In genomic region chr1:25819496-25820246, GRCh38 we compare ENCODE assay signal across 1 cellular context.
A peak's percentile ranks its signal among the peaks of the same experiment; 100 is the strongest.
TF ChIP-seq lines count a peak whose summit lies in the region.

Gene MTFR1L, plus strand, starts transcription at chr1:25819954. Its CDS starts 3,151 bp downstream, at chr1:25823105.

TF ChIP-seq in HepG2, 621 proteins besides CTCF, POLR2A, EP300 and RAD21 (continued from another document and continues in another):
- TF ChIP-seq STAT6 (CRISPR knock-in tag; IDR thresholded peaks at IDR 0.05; ENCODE audit: borderline replicate concordance) = 0 out of 2 replicates have a peak, but pooled peaks have one; percentile 52
- TF ChIP-seq HIVEP1 (CRISPR knock-in tag; IDR thresholded peaks at IDR 0.05) = peak; percentile 72
- TF ChIP-seq TFDP2 (CRISPR knock-in tag; IDR thresholded peaks at IDR 0.05) = peak; percentile 46; the same call in 1 of the 2 replicates
- no peak for TF ChIP-seq ZNF615 (CRISPR knock-in tag; IDR thresholded peaks at IDR 0.05; ENCODE audit: borderline replicate concordance)
- peak; percentile 83 for TF ChIP-seq ZMYM4 (CRISPR knock-in tag; IDR thresholded peaks at IDR 0.05)
- TF ChIP-seq DMAP1 (CRISPR knock-in tag; IDR thresholded peaks at IDR 0.05) = peak; percentile 69
- TF ChIP-seq, protein P1, sequence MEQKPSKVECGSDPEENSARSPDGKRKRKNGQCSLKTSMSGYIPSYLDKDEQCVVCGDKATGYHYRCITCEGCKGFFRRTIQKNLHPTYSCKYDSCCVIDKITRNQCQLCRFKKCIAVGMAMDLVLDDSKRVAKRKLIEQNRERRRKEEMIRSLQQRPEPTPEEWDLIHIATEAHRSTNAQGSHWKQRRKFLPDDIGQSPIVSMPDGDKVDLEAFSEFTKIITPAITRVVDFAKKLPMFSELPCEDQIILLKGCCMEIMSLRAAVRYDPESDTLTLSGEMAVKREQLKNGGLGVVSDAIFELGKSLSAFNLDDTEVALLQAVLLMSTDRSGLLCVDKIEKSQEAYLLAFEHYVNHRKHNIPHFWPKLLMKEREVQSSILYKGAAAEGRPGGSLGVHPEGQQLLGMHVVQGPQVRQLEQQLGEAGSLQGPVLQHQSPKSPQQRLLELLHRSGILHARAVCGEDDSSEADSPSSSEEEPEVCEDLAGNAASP (CRISPR knock-in tag; IDR thresholded peaks at IDR 0.05; ENCODE audit: borderline replicate concordance) = peak; percentile 55; the same call in 1 of the 2 replicates
- TF ChIP-seq KDM6A (CRISPR knock-in tag; IDR thresholded peaks at IDR 0.05; ENCODE audit: low read depth) = no peak
- TF ChIP-seq, protein P2, sequence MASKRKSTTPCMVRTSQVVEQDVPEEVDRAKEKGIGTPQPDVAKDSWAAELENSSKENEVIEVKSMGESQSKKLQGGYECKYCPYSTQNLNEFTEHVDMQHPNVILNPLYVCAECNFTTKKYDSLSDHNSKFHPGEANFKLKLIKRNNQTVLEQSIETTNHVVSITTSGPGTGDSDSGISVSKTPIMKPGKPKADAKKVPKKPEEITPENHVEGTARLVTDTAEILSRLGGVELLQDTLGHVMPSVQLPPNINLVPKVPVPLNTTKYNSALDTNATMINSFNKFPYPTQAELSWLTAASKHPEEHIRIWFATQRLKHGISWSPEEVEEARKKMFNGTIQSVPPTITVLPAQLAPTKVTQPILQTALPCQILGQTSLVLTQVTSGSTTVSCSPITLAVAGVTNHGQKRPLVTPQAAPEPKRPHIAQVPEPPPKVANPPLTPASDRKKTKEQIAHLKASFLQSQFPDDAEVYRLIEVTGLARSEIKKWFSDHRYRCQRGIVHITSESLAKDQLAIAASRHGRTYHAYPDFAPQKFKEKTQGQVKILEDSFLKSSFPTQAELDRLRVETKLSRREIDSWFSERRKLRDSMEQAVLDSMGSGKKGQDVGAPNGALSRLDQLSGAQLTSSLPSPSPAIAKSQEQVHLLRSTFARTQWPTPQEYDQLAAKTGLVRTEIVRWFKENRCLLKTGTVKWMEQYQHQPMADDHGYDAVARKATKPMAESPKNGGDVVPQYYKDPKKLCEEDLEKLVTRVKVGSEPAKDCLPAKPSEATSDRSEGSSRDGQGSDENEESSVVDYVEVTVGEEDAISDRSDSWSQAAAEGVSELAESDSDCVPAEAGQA (IDR thresholded peaks at IDR 0.05; ENCODE audit: low read depth) = no peak
- TF ChIP-seq, protein P2 (CRISPR knock-in tag; IDR thresholded peaks at IDR 0.05; ENCODE audit: borderline replicate concordance) = no peak
- TF ChIP-seq, protein P3, sequence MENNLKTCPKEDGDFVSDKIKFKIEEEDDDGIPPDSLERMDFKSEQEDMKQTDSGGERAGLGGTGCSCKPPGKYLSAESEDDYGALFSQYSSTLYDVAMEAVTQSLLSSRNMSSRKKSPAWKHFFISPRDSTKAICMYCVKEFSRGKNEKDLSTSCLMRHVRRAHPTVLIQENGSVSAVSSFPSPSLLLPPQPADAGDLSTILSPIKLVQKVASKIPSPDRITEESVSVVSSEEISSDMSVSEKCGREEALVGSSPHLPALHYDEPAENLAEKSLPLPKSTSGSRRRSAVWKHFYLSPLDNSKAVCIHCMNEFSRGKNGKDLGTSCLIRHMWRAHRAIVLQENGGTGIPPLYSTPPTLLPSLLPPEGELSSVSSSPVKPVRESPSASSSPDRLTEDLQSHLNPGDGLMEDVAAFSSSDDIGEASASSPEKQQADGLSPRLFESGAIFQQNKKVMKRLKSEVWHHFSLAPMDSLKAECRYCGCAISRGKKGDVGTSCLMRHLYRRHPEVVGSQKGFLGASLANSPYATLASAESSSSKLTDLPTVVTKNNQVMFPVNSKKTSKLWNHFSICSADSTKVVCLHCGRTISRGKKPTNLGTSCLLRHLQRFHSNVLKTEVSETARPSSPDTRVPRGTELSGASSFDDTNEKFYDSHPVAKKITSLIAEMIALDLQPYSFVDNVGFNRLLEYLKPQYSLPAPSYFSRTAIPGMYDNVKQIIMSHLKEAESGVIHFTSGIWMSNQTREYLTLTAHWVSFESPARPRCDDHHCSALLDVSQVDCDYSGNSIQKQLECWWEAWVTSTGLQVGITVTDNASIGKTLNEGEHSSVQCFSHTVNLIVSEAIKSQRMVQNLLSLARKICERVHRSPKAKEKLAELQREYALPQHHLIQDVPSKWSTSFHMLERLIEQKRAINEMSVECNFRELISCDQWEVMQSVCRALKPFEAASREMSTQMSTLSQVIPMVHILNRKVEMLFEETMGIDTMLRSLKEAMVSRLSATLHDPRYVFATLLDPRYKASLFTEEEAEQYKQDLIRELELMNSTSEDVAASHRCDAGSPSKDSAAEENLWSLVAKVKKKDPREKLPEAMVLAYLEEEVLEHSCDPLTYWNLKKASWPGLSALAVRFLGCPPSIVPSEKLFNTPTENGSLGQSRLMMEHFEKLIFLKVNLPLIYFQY (CRISPR knock-in tag; IDR thresholded peaks at IDR 0.05; ENCODE audit: borderline replicate concordance) = 0 out of 2 replicates have a peak, but pooled peaks have one; percentile 24
- TF ChIP-seq KAT7 (CRISPR knock-in tag; IDR thresholded peaks at IDR 0.05; ENCODE audit: borderline replicate concordance) = peak; percentile 50; the same call in 1 of the 2 replicates
- 0 out of 2 replicates have a peak, but pooled peaks have one; percentile 18 for TF ChIP-seq RCOR2 (CRISPR knock-in tag; IDR thresholded peaks at IDR 0.05)
- no peak; the same call in none of the 2 replicates for TF ChIP-seq ZBTB42 (CRISPR knock-in tag; IDR thresholded peaks at IDR 0.05)
- TF ChIP-seq ZNF724P (CRISPR knock-in tag; IDR thresholded peaks at IDR 0.05; ENCODE audit: borderline replicate concordance) = peak; percentile 25; the same call in 1 of the 2 replicates
- TF ChIP-seq, protein P4, sequence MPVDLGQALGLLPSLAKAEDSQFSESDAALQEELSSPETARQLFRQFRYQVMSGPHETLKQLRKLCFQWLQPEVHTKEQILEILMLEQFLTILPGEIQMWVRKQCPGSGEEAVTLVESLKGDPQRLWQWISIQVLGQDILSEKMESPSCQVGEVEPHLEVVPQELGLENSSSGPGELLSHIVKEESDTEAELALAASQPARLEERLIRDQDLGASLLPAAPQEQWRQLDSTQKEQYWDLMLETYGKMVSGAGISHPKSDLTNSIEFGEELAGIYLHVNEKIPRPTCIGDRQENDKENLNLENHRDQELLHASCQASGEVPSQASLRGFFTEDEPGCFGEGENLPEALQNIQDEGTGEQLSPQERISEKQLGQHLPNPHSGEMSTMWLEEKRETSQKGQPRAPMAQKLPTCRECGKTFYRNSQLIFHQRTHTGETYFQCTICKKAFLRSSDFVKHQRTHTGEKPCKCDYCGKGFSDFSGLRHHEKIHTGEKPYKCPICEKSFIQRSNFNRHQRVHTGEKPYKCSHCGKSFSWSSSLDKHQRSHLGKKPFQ (CRISPR knock-in tag; IDR thresholded peaks at IDR 0.05; ENCODE audit: insufficient replicate concordance) = peak; percentile 12
- TF ChIP-seq NFATC3 (CRISPR knock-in tag; IDR thresholded peaks at IDR 0.05) = 0 out of 2 replicates have a peak, but pooled peaks have one; percentile 79
- TF ChIP-seq, protein P5, sequence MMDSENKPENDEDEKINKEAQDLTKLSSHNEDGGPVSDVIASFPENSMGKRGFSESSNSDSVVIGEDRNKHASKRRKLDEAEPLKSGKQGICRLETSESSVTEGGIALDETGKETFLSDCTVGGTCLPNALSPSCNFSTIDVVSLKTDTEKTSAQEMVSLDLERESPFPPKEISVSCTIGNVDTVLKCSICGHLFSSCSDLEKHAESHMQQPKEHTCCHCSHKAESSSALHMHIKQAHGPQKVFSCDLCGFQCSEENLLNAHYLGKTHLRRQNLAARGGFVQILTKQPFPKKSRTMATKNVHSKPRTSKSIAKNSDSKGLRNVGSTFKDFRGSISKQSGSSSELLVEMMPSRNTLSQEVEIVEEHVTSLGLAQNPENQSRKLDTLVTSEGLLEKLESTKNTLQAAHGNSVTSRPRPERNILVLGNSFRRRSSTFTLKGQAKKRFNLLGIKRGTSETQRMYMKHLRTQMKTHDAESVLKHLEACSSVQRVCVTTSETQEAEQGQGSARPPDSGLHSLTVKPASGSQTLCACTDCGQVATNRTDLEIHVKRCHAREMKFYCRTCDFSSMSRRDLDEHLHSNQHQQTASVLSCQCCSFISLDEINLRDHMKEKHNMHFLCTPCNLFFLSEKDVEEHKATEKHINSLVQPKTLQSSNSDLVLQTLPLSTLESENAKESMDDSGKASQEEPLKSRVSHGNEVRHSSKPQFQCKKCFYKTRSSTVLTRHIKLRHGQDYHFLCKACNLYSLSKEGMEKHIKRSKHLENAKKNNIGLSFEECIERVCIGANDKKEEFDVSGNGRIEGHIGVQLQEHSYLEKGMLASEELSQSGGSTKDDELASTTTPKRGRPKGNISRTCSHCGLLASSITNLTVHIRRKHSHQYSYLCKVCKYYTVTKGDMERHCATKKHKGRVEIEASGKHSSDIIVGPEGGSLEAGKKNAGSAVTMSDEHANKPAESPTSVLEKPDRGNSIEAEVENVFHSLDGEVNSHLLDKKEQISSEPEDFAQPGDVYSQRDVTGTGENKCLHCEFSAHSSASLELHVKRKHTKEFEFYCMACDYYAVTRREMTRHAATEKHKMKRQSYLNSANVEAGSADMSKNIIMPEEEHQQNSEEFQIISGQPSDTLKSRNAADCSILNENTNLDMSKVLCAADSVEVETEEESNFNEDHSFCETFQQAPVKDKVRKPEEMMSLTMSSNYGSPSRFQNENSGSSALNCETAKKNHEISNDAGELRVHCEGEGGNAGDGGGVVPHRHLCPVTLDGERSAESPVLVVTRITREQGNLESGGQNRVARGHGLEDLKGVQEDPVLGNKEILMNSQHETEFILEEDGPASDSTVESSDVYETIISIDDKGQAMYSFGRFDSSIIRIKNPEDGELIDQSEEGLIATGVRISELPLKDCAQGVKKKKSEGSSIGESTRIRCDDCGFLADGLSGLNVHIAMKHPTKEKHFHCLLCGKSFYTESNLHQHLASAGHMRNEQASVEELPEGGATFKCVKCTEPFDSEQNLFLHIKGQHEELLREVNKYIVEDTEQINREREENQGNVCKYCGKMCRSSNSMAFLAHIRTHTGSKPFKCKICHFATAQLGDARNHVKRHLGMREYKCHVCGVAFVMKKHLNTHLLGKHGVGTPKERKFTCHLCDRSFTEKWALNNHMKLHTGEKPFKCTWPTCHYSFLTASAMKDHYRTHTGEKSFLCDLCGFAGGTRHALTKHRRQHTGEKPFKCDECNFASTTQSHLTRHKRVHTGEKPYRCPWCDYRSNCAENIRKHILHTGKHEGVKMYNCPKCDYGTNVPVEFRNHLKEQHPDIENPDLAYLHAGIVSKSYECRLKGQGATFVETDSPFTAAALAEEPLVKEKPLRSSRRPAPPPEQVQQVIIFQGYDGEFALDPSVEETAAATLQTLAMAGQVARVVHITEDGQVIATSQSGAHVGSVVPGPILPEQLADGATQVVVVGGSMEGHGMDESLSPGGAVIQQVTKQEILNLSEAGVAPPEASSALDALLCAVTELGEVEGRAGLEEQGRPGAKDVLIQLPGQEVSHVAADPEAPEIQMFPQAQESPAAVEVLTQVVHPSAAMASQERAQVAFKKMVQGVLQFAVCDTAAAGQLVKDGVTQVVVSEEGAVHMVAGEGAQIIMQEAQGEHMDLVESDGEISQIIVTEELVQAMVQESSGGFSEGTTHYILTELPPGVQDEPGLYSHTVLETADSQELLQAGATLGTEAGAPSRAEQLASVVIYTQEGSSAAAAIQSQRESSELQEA (CRISPR knock-in tag; IDR thresholded peaks at IDR 0.05; ENCODE audit: not compliant biosample characterization) = peak; percentile 2
- no peak for TF ChIP-seq SRSF4 (IDR thresholded peaks at IDR 0.05; ENCODE audit: low read depth, low read length, poor library complexity, severe bottlenecking)
- TF ChIP-seq PHF8 (CRISPR knock-in tag; IDR thresholded peaks at IDR 0.05) = peak; percentile 77
- TF ChIP-seq GTF3A (CRISPR knock-in tag; conservative IDR thresholded peaks at IDR 0.05) = 0 out of 2 replicates have a peak, but pooled peaks have one; percentile 42
- TF ChIP-seq ZNF20 (CRISPR knock-in tag; IDR thresholded peaks at IDR 0.05) = no peak
- no peak for TF ChIP-seq ZNF557 (CRISPR knock-in tag; IDR thresholded peaks at IDR 0.05)
